ENCODE assay signal across 23 cellular contexts in the genomic region with DNA sequence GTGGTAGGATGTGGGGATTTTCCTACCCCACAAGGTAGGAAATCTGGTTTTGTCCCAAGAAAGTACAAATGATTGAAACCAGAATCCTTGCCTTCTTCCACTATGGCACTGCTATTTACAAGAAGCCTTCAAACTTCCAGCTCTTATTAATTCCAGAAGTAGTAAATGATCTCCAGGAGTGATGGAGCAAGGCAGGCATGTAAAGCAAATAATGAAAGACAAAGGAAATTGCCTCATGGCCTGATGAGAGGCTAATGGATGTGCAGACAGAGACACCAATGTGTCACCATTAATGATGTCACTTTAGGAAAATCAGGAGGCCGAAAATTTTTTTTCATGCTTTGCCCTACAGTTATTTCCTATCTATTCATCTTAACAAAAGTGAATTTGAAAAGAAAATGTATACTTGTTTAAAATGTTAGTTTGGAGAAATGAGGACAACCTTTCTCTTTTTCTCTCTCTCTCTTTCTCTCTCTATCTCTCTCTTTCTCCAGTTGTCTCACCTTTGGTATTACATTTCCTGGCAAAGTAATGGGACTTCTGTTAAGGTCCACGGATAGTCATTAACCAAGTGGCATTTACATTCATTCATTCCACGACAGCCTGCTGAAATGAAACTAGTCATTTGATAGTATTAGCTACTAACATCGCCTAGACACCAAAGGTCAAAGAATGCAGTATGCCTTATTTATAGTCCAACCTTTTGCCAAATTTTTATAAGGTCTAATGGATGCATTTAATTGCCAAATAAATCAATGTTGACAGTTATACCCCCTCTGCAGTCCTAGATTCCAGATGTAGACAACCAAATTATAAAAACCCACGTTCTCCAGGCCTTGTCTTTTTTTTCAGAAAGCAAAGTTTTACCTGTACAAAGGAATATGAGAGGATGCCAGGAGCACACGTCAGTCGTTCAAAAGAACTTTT. TPM values are rescaled to one million over a fixed set of nuclear protein-coding genes. Genes with fewer than 3 reads are reported as not detected.
DNase-seq lines count a peak whose midpoint lies in the region; ATAC-seq, FAIRE-seq and TF ChIP-seq lines count a peak whose summit lies in the region.
"Had no signal": no experiment of that assay in that cellular context is flagged by ENCODE, and none has a peak within 500 bp of the region (broad histone marks: within the 10 kb centered on the region; RNA-seq: fewer than 3 reads in every experiment).

No MANE protein-coding gene starts in this region.

- H3K4me1 Mint-ChIP-seq in activated CD4-positive, alpha-beta memory T cell treated with anti-CD3 and anti-CD28 coated beads, Interleukin-2, amount 10 ng/mL, durations not matched to agents 7 days and 5 days = peaks cover 9% of the 10 kb centered on the region

- DNase-seq in A673 (ENCODE audit: low spot score) (peak; percentile 43), ELR (ENCODE audit: low read depth) (peak; percentile 35), RCC 7860 (ENCODE audit: low spot score) (peak; percentile 89), glomerular visceral epithelial cell (ENCODE audit: extremely low spot score) (peak; percentile 77)
- DNase-seq in activated CD4-positive, alpha-beta memory T cell treated with anti-CD3 and anti-CD28 coated beads, Interleukin-2, amount 10 ng/mL, durations not matched to agents 7 days and 5 days = no peak
- no peak for DNase-seq in stimulated activated naive CD4-positive, alpha-beta T cell (lab: John Stamatoyannopoulos, UW)
- DNase-seq: activated B cell treated with CpG ODN at 0.5 μM for 24 hours; activated naive CD8-positive, alpha-beta T cell treated with anti-CD3 and anti-CD28 coated beads, Interleukin-2, amount 10 ng/mL, durations not matched to agents 7 days and 5 days; dermis blood vessel endothelial cell; erythroblast; glutamatergic neuron; MM.1S; NCI-H187; NCI-H510A; OCI-M1; ovary; SHP77 treated with DMSO at 0.1 percent for 48 hours; sigmoid colon; stimulated activated CD4-positive, alpha-beta T cell treated with anti-CD3 and anti-CD28 coated beads, Interleukin-1b, Interleukin-23, amount 100 ng/mL, for 48 hours; T-helper 17 cell; upper lobe of right lung had no signal

- intact Hi-C loops in A673 (cut with micrococcal nuclease; ENCODE audit: unreplicated experiment) = no loop called here

- H3K4me3 ChIP-seq in A673 (ENCODE audit: low read depth, low read length, poor library complexity, severe bottlenecking) = no peak overlapping the region
- H3K4me3 ChIP-seq: ovary, sigmoid colon, upper lobe of right lung had no signal

- BruUV-seq in A673 (replicated peaks; lab: Mats Ljungman, UMichigan) = no TSS peak

- H3K27me3 Mint-ChIP-seq in activated CD4-positive, alpha-beta memory T cell treated with anti-CD3 and anti-CD28 coated beads, Interleukin-2, amount 10 ng/mL, durations not matched to agents 7 days and 5 days = peaks cover 42% of the 10 kb centered on the region

- no peaks in the 10 kb centered on the region for H3K9me3 Mint-ChIP-seq in activated CD4-positive, alpha-beta memory T cell treated with anti-CD3 and anti-CD28 coated beads, Interleukin-2, amount 10 ng/mL, durations not matched to agents 7 days and 5 days
- H3K9me3 Mint-ChIP-seq: activated naive CD8-positive, alpha-beta T cell treated with anti-CD3 and anti-CD28 coated beads, Interleukin-2, amount 10 ng/mL, durations not matched to agents 7 days and 5 days had no signal

- no peak for TF ChIP-seq CTCF in A673 (conservative IDR thresholded peaks at IDR 0.05; ENCODE audit: low read depth, low read length)

- peak; percentile 93 for FAIRE-seq in RCC 7860 (lab: Jason Lieb, UNC)

- ATAC-seq in HG03342 (IDR thresholded peaks at IDR 0.05; ENCODE audit: unreplicated experiment) = no peak
- ATAC-seq in GM19395 (IDR thresholded peaks at IDR 0.05; ENCODE audit: unreplicated experiment) = no peak
- ATAC-seq: T-helper 17 cell, upper lobe of right lung had no signal

- H3K36me3 Mint-ChIP-seq in activated CD4-positive, alpha-beta memory T cell treated with anti-CD3 and anti-CD28 coated beads, Interleukin-2, amount 10 ng/mL, durations not matched to agents 7 days and 5 days (ENCODE audit: low read depth) = no peaks in the 10 kb centered on the region
- H3K36me3 Mint-ChIP-seq: activated naive CD8-positive, alpha-beta T cell treated with anti-CD3 and anti-CD28 coated beads, Interleukin-2, amount 10 ng/mL, durations not matched to agents 7 days and 5 days had no signal

- no peaks in the 10 kb centered on the region for H3K9me3 ChIP-seq in A673 (ENCODE audit: low read depth, low read length, poor library complexity, severe bottlenecking)
- H3K9me3 ChIP-seq: ovary, sigmoid colon, upper lobe of right lung had no signal

- H3K27ac ChIP-seq in A673 (ENCODE audit: low read depth, low read length, poor library complexity, severe bottlenecking) = no peak overlapping the region
- H3K27ac ChIP-seq: ovary, sigmoid colon, upper lobe of right lung had no signal

- H3K27ac Mint-ChIP-seq in activated CD4-positive, alpha-beta memory T cell treated with anti-CD3 and anti-CD28 coated beads, Interleukin-2, amount 10 ng/mL, durations not matched to agents 7 days and 5 days = no peak overlapping the region
- H3K27ac Mint-ChIP-seq: activated B cell treated with CpG ODN at 0.5 μM for 24 hours; activated naive CD8-positive, alpha-beta T cell treated with anti-CD3 and anti-CD28 coated beads, Interleukin-2, amount 10 ng/mL, durations not matched to agents 7 days and 5 days; T-helper 17 cell had no signal

- no peaks in the 10 kb centered on the region for H3K27me3 ChIP-seq in A673 (replicated peaks; ENCODE audit: insufficient read depth, low read depth, low read length, poor library complexity)
- H3K27me3 ChIP-seq: ovary, upper lobe of right lung had no signal

- POLR2A ChIA-PET in A673 (lab: Charles Lee; ENCODE audit: low non-redundant PET) = no interaction called here
- POLR2A ChIA-PET in activated CD4-positive, alpha-beta memory T cell treated with anti-CD3 and anti-CD28 coated beads, Interleukin-2, amount 10 ng/mL, durations not matched to agents 7 days and 5 days (lab: Charles Lee) = no interaction called here

- no peaks in the 10 kb centered on the region for H3K36me3 ChIP-seq in A673 (ENCODE audit: insufficient read depth, low read length, poor library complexity, severe bottlenecking)
- H3K36me3 ChIP-seq: ovary, sigmoid colon, upper lobe of right lung had no signal

- no peak overlapping the region for H3K4me3 Mint-ChIP-seq in activated CD4-positive, alpha-beta memory T cell treated with anti-CD3 and anti-CD28 coated beads, Interleukin-2, amount 10 ng/mL, durations not matched to agents 7 days and 5 days
- H3K4me3 Mint-ChIP-seq: activated B cell treated with CpG ODN at 0.5 μM for 24 hours; activated naive CD8-positive, alpha-beta T cell treated with anti-CD3 and anti-CD28 coated beads, Interleukin-2, amount 10 ng/mL, durations not matched to agents 7 days and 5 days; T-helper 17 cell had no signal

- peaks cover 27% of the 10 kb centered on the region for H3K4me1 ChIP-seq in A673 (ENCODE audit: insufficient read depth, low read length, poor library complexity, severe bottlenecking)

- CTCF ChIA-PET in A673 (lab: Charles Lee) = no interaction called here
- CTCF ChIA-PET in activated CD4-positive, alpha-beta memory T cell treated with anti-CD3 and anti-CD28 coated beads, Interleukin-2, amount 10 ng/mL, durations not matched to agents 7 days and 5 days (lab: Charles Lee) = interaction anchor here (1.1 to 1.3 kb wide), 2 partner anchors 10 to 63 kb away, joined by 3 read pairs; no protein-coding TSS in a partner anchor

RNA-seq across cellular contexts. Expression of gene EVA1A, which starts 5.0 kb away (rescaled TPM):
- 4.0 and 4.3 TPM in 2 replicates for total RNA-seq in A673 (2021)
- not detected for total RNA-seq in activated CD4-positive, alpha-beta memory T cell treated with anti-CD3 and anti-CD28 coated beads, Interleukin-2, amount 10 ng/mL, durations not matched to agents 7 days and 5 days
- total RNA-seq: activated B cell treated with CpG ODN at 0.5 μM for 24 hours; activated naive CD8-positive, alpha-beta T cell treated with anti-CD3 and anti-CD28 coated beads, Interleukin-2, amount 10 ng/mL, durations not matched to agents 7 days and 5 days; T-helper 17 cell had no signal

Comparison
In these comparisons a context has a peak if more than half of its experiments do, and no peak if none do; other contexts are left out.
1. DNase-seq: peak in A673 (single experiment), ELR (single experiment), RCC 7860 (single experiment) and glomerular visceral epithelial cell (single experiment); none in activated CD4-positive, alpha-beta memory T cell treated with anti-CD3 and anti-CD28 coated beads, Interleukin-2, amount 10 ng/mL, durations not matched to agents 7 days and 5 days (single experiment) and stimulated activated naive CD4-positive, alpha-beta T cell (0 of 6).